8 cellular contexts compared by ENCODE assay signal in genomic region chr10:46635364-46635959, GRCh38. TPM values are rescaled to one million over a fixed set of nuclear protein-coding genes. Genes with fewer than 3 reads are reported as not detected.
DNase-seq lines count a peak whose midpoint lies in the region; ATAC-seq, FAIRE-seq and TF ChIP-seq lines count a peak whose summit lies in the region.
"Not testable (repeated sequence)": the region's sequence is repeated elsewhere in the genome, so short reads cannot be mapped to it uniquely, and the experiment has no call there.

No MANE protein-coding gene starts in this region.

- H3K27ac ChIP-seq in A549, result peak overlapping the region; percentile 51 to 64; a peak in 2 of 6 replicates

- not testable (repeated sequence) for H3K4me1 ChIP-seq in A549

- 0% methylated on average over 6 of the region's 63 CpGs for WGBS in A549 (ENCODE audit: missing lambda C conversion rate)

- H3K4me3 ChIP-seq in A549, result peak overlapping the region; percentile 41; the same call in 2 of the 3 replicates

- not testable (repeated sequence) for H3K9me3 ChIP-seq in A549

- not testable (repeated sequence) for H3K4me1 Mint-ChIP-seq in WTC11; osteocyte (ENCODE audit: unreplicated experiment)
- H3K4me1 Mint-ChIP-seq in MCF 10A (ENCODE audit: insufficient read depth, unreplicated experiment), result peaks cover 10% of the 10 kb centered on the region

- TF ChIP-seq CTCF in A549 (IDR thresholded peaks at IDR 0.05); WTC11 (IDR thresholded peaks at IDR 0.05); MCF 10A (IDR thresholded peaks at IDR 0.05; ENCODE audit: unreplicated experiment); osteocyte (IDR thresholded peaks at IDR 0.05): not testable (repeated sequence)

- CTCF ChIA-PET in A549 (lab: Yijun Ruan, JAX); WTC11 (lab: Charles Lee); MCF 10A (lab: Yijun Ruan, JAX): not testable (repeated sequence)

- H3K9me3 Mint-ChIP-seq in WTC11; MCF 10A (ENCODE audit: unreplicated experiment); osteocyte (ENCODE audit: unreplicated experiment): not testable (repeated sequence)

- H3K27me3 Mint-ChIP-seq in WTC11 (ENCODE audit: low read depth); MCF 10A (ENCODE audit: insufficient read depth, unreplicated experiment); osteocyte (ENCODE audit: unreplicated experiment): not testable (repeated sequence)

- TF ChIP-seq EP300 in A549 (IDR thresholded peaks at IDR 0.05), result not testable (repeated sequence)

- H3K4me3 Mint-ChIP-seq in WTC11 (peak overlapping the region; percentile 56), MCF 10A (ENCODE audit: unreplicated experiment) (peak overlapping the region; percentile 55), osteocyte (ENCODE audit: unreplicated experiment) (peak overlapping the region; percentile 67)

- not testable (repeated sequence) for TF ChIP-seq RAD21 in A549 (conservative IDR thresholded peaks at IDR 0.05 in 1 of 2, IDR thresholded peaks at IDR 0.05 in 1 of 2)

- TF ChIP-seq POLR2A in A549 (IDR thresholded peaks at IDR 0.05; ENCODE audit: low read length), result not testable (repeated sequence)

- FAIRE-seq in A549 (lab: Jason Lieb, UNC), result not testable (repeated sequence)

- intact Hi-C loops in MCF 10A (cut with micrococcal nuclease); left ventricle myocardium superior (cut with micrococcal nuclease): not testable (repeated sequence)

- peak overlapping the region; percentile 33; the same call in 1 of the 3 replicates for H3K4me2 ChIP-seq in A549

- not testable (repeated sequence) for BruUV-seq in MCF 10A (replicated peaks; lab: Mats Ljungman, UMichigan)

- POLR2A ChIA-PET in A549 (lab: Yijun Ruan, JAX); WTC11 (lab: Charles Lee); MCF 10A (lab: Yijun Ruan, JAX): not testable (repeated sequence)

- DNase-seq in A549 (ENCODE audit: low read depth in 1 of 2, low spot score in 1 of 2); WTC11 (ENCODE audit: low spot score); MCF 10A (ENCODE audit: unreplicated experiment); left ventricle myocardium superior; osteocyte (ENCODE audit: extremely low spot score, unreplicated experiment): not testable (repeated sequence)

- not testable (repeated sequence) for H3K27ac Mint-ChIP-seq in WTC11
- peak overlapping the region; percentile 46 for H3K27ac Mint-ChIP-seq in MCF 10A (ENCODE audit: low read depth, unreplicated experiment)
- peak overlapping the region; percentile 70 for H3K27ac Mint-ChIP-seq in osteocyte (ENCODE audit: unreplicated experiment)

- ATAC-seq in A549 (peak; percentile 91 to 96), GM19324 (IDR thresholded peaks at IDR 0.05; ENCODE audit: low FRiP score, unreplicated experiment) (peak; percentile 77), HG02610 (IDR thresholded peaks at IDR 0.05; ENCODE audit: unreplicated experiment) (peak; percentile 67), HG03521 (IDR thresholded peaks at IDR 0.05; ENCODE audit: unreplicated experiment) (peak; percentile 84), WTC11 (peak; percentile 95), left ventricle myocardium superior (peak; percentile 97)

- H3K36me3 Mint-ChIP-seq in WTC11; MCF 10A (ENCODE audit: insufficient read depth, unreplicated experiment); osteocyte (ENCODE audit: unreplicated experiment): not testable (repeated sequence)

RNA-seq across cellular contexts. Expression of gene SYT15, which starts 56.5 kb away (rescaled TPM):
- polyA plus RNA-seq in A549 (2011; rRNA removed) (3.3 and 3.5 TPM in 2 replicates), A549 (2017; fragmentation: RNase III; extraction: RNeasy Plus Mini Kit Qiagen cat#74134 plus additional on column Dnase treatment) (2.8 to 3.6 TPM (median 3.2 TPM) in 3 replicates)
- polyA plus RNA-seq in A549 (2012; cell fraction: cytosol; rRNA removed), result 3.5 and 4.3 TPM in 2 replicates
- polyA plus RNA-seq in A549 (2012; cell fraction: nucleus; rRNA removed), result 4.5 and 4.8 TPM in 2 replicates
- polyA minus RNA-seq in A549 (2011; rRNA and poly(A)+ RNA removed), result 4.1 and 5.5 TPM in 2 replicates
- total RNA-seq in WTC11 (2021) (1.2 to 1.6 TPM (median 1.5 TPM) in 3 replicates), MCF 10A (2022) (0.79 and 0.84 TPM in 2 replicates), left ventricle myocardium superior (3.6 TPM), osteocyte (10.3 and 12.5 TPM in 2 replicates)
